Comparison of ENCODE assay signal across 8 cellular contexts in genomic region chr7:65722361-65722792, GRCh38.
DNase-seq lines count a peak whose midpoint lies in the region; ATAC-seq and TF ChIP-seq lines count a peak whose summit lies in the region.

No MANE protein-coding gene starts in this region.

- no peak for TF ChIP-seq POLR2A in heart left ventricle (IDR thresholded peaks at IDR 0.05)
- TF ChIP-seq POLR2A in spleen (IDR thresholded peaks at IDR 0.05), result no peak

- H3K4me1 ChIP-seq in RWPE2 (ENCODE audit: insufficient read depth, poor library complexity, severe bottlenecking) (no peaks in the 10 kb centered on the region), heart left ventricle (no peaks in the 10 kb centered on the region), spleen (peaks cover 0 to 8% (median 0%) of the 10 kb centered on the region in 6 donors)

- peak; percentile 27 for DNase-seq in AG08395 (ENCODE audit: low spot score)
- DNase-seq in HuH-7 (ENCODE audit: low spot score), result peak; percentile 48
- DNase-seq in RWPE2 (ENCODE audit: low spot score), result no peak
- DNase-seq in activated effector memory CD4-positive, alpha-beta T cell treated with anti-CD3 and anti-CD28 coated beads, Interleukin-2, amount 50 U/mL, for 16 hours, result peak; percentile 86
- peak in 4 of 5 donors; percentile 30 to 48 (median 39) for DNase-seq in heart left ventricle
- DNase-seq in spleen, result peak; percentile 80

- peak; percentile 55 for TF ChIP-seq CTCF in RWPE2 (IDR thresholded peaks at IDR 0.05; ENCODE audit: poor library complexity, severe bottlenecking)
- TF ChIP-seq CTCF in heart left ventricle (IDR thresholded peaks at IDR 0.05), result peak; percentile 69 to 83 (median 76)
- peak; percentile 8 to 86 (median 81) for TF ChIP-seq CTCF in spleen (IDR thresholded peaks at IDR 0.05 in 8 of 11, conservative IDR thresholded peaks at IDR 0.05 in 3 of 11)

- intact Hi-C loops in heart left ventricle (cut with DNase I) (loop anchor here in 1 of 10 donors (2.0 kb wide), 1 partner anchor 292 kb away; no protein-coding TSS in a partner anchor), spleen (cut with DNase I; ENCODE audit: low total_unique reads) (no loop called here)

- H3K4me3 ChIP-seq in RWPE2 (ENCODE audit: severe bottlenecking) (no peak overlapping the region), heart left ventricle (no peak overlapping the region), spleen (no peak overlapping the region)

- H3K27me3 ChIP-seq in RWPE2 (ENCODE audit: insufficient read depth, poor library complexity, severe bottlenecking) (no peaks in the 10 kb centered on the region), heart left ventricle (no peaks in the 10 kb centered on the region), spleen (replicated peaks in 1 of 7) (no peaks in the 10 kb centered on the region)

- H3K27ac ChIP-seq in RWPE2 (ENCODE audit: poor library complexity, severe bottlenecking), result no peak overlapping the region
- H3K27ac ChIP-seq in heart left ventricle, result no peak overlapping the region
- no peak overlapping the region for H3K27ac ChIP-seq in spleen

- peak; percentile 68 for ATAC-seq in GM18870 (IDR thresholded peaks at IDR 0.05; ENCODE audit: unreplicated experiment)
- peak; percentile 72; the same call in 2 of the 3 replicates for ATAC-seq in RWPE2 (ENCODE audit: low read depth)
- ATAC-seq in heart left ventricle, result peak in 3 of 4 donors; percentile 43 to 53 (median 50)
- ATAC-seq in HG03457 (IDR thresholded peaks at IDR 0.05; ENCODE audit: unreplicated experiment), result no peak

- H3K9me3 ChIP-seq in RWPE2 (ENCODE audit: severe bottlenecking) (no peaks in the 10 kb centered on the region), heart left ventricle (no peaks in the 10 kb centered on the region), spleen (no peaks in the 10 kb centered on the region)

- 25 to 37% (median 32%) methylated on average over 11 of the region's 11 CpGs for WGBS in heart left ventricle, 4 donors
- 20 to 34% (median 25%) methylated on average over 11 of the region's 11 CpGs for WGBS in spleen, 5 donors

- H3K36me3 ChIP-seq in RWPE2 (ENCODE audit: low read depth) (no peaks in the 10 kb centered on the region; the same call in 1 of the 2 replicates), heart left ventricle (peaks cover 0 to 15% (median 2%) of the 10 kb centered on the region in 9 donors), spleen (peaks cover 0 to 17% (median 7%) of the 10 kb centered on the region in 6 donors)
